1 cellular context compared by ENCODE assay signal in the genomic region with DNA sequence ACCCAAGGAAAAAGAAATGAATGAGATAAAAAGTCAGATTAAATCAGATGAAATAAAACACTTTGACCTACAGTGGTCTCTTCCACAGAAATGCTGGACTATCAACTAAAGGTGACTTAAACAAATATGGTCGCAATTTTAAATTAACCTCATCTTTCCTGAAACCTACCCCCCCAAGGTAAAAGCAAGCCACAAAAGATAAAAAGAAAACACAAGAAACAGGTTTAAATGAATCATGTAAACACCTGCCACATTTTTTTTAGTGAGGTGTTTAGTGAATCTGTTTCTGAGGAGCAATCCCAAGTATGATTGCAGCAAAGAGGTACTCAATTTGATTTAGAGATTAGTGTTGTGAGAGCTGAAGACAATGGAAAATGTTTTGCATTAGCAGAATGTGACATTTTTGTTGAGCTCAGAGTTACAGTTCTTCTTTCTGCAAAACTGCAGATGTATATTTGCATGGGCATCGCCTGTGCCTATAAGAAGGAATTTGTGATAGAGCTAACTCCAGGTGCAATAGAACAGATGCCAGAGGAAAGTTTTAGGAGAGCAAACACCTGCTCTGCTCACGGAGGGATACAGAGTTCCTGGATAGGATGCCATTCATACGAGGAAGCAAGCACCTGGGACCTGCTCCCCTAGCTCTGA.
TF ChIP-seq lines count a peak whose summit lies in the region.

No MANE protein-coding gene starts in this region.

TF ChIP-seq in GM12878, 131 proteins besides CTCF, POLR2A, EP300 and RAD21:
- TF ChIP-seq NFIC (IDR thresholded peaks at IDR 0.05; ENCODE audit: low read depth, low read length) = 0 out of 2 replicates have a peak, but pooled peaks have one; percentile 53
- peak; percentile 66 for TF ChIP-seq RUNX3 (IDR thresholded peaks at IDR 0.05; ENCODE audit: low read length)
- TF ChIP-seq EZH2 (IDR thresholded peaks at IDR 0.05; ENCODE audit: borderline replicate concordance, control insufficient read depth, low read depth, low read length) = no peak
- peak; percentile 27; the same call in 1 of the 2 replicates for TF ChIP-seq JUNB (IDR thresholded peaks at IDR 0.05)
- TF ChIP-seq EED (IDR thresholded peaks at IDR 0.05; ENCODE audit: low read depth) = 0 out of 2 replicates have a peak, but pooled peaks have one; percentile 37
- TF ChIP-seq, protein P1, sequence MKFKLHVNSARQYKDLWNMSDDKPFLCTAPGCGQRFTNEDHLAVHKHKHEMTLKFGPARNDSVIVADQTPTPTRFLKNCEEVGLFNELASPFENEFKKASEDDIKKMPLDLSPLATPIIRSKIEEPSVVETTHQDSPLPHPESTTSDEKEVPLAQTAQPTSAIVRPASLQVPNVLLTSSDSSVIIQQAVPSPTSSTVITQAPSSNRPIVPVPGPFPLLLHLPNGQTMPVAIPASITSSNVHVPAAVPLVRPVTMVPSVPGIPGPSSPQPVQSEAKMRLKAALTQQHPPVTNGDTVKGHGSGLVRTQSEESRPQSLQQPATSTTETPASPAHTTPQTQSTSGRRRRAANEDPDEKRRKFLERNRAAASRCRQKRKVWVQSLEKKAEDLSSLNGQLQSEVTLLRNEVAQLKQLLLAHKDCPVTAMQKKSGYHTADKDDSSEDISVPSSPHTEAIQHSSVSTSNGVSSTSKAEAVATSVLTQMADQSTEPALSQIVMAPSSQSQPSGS (IDR thresholded peaks at IDR 0.05; ENCODE audit: low read length) = 0 out of 2 replicates have a peak, but pooled peaks have one; percentile 25
- no peak for TF ChIP-seq WRNIP1 (IDR thresholded peaks at IDR 0.05; ENCODE audit: borderline replicate concordance, low read depth, low read length)
- peak; percentile 42; the same call in 1 of the 2 replicates for TF ChIP-seq SPI1 (IDR thresholded peaks at IDR 0.05; ENCODE audit: borderline replicate concordance, insufficient read depth, low read depth, low read length)
- TF ChIP-seq IKZF2 (IDR thresholded peaks at IDR 0.05) = peak in 1 of 2 experiments; percentile 16; a peak in 1 of 4 replicates
- TF ChIP-seq IKZF1 (conservative IDR thresholded peaks at IDR 0.05) = 0 out of 2 replicates have a peak, but pooled peaks have one; percentile 34
- TF ChIP-seq, protein P2, sequence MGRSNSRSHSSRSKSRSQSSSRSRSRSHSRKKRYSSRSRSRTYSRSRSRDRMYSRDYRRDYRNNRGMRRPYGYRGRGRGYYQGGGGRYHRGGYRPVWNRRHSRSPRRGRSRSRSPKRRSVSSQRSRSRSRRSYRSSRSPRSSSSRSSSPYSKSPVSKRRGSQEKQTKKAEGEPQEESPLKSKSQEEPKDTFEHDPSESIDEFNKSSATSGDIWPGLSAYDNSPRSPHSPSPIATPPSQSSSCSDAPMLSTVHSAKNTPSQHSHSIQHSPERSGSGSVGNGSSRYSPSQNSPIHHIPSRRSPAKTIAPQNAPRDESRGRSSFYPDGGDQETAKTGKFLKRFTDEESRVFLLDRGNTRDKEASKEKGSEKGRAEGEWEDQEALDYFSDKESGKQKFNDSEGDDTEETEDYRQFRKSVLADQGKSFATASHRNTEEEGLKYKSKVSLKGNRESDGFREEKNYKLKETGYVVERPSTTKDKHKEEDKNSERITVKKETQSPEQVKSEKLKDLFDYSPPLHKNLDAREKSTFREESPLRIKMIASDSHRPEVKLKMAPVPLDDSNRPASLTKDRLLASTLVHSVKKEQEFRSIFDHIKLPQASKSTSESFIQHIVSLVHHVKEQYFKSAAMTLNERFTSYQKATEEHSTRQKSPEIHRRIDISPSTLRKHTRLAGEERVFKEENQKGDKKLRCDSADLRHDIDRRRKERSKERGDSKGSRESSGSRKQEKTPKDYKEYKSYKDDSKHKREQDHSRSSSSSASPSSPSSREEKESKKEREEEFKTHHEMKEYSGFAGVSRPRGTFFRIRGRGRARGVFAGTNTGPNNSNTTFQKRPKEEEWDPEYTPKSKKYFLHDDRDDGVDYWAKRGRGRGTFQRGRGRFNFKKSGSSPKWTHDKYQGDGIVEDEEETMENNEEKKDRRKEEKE (IDR thresholded peaks at IDR 0.05) = no peak
TF ChIP-seq in GM12878: peak in this region for 8.
